ENCODE assay signal across 1 cellular context in the genomic region with DNA sequence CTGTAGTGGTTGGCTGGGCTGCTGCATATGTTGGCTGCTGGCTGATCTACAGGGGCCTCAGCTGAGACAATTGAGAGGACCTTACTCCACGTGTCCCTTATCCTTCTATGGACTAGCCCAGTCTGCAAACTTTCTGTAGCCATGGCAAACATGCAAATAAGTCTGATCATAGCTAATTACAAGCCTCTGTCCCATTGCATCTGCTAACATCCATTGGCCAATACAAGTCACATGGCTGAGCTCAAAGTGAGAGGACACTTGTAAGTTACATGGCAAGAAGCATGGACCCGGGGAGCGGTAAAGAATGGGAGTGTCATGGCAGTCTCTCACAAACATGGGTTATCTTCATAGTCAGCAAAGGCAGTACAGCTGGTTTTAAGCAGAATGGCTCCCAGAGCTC.
TF ChIP-seq lines count a peak whose summit lies in the region.

No MANE protein-coding gene starts in this region.

TF ChIP-seq in GM12878, 131 proteins besides CTCF, POLR2A, EP300 and RAD21:
- TF ChIP-seq TCF12 (IDR thresholded peaks at IDR 0.05; ENCODE audit: low read depth, low read length) (no peak), SMARCA5 (IDR thresholded peaks at IDR 0.05) (no peak), RFX5 (IDR thresholded peaks at IDR 0.05; ENCODE audit: low read depth, low read length) (no peak), RAD51 (IDR thresholded peaks at IDR 0.05) (0 out of 2 replicates have a peak, but pooled peaks have one; percentile 18)
- TF ChIP-seq, protein P1, sequence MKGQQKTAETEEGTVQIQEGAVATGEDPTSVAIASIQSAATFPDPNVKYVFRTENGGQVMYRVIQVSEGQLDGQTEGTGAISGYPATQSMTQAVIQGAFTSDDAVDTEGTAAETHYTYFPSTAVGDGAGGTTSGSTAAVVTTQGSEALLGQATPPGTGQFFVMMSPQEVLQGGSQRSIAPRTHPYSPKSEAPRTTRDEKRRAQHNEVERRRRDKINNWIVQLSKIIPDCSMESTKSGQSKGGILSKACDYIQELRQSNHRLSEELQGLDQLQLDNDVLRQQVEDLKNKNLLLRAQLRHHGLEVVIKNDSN (IDR thresholded peaks at IDR 0.05; ENCODE audit: borderline replicate concordance, extremely low read length, insufficient read depth, low read depth, low read length), result peak; percentile 62
